In the genomic region with DNA sequence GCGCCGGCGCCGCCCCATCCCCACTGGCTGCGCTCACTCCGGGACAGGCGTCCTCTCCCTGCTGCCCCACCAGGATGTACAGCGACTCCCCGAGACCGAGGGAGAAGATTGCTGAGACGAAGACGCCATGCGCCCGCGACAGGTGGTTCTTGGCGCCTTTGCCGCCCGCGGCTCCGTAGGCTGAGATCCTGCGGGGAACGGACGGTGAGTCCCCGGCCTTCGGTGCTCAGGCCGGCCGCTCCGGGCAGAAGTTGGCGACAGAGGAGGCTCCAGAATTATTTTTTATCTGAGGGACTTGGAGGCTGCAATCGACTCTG, we compare ENCODE assay signal across 10 cellular contexts. TPM values are rescaled to one million over a fixed set of nuclear protein-coding genes. Genes with fewer than 3 reads are reported as not detected.
DNase-seq lines count a peak whose midpoint lies in the region; ATAC-seq, FAIRE-seq and TF ChIP-seq lines count a peak whose summit lies in the region.
"Had no signal": no experiment of that assay in that cellular context is flagged by ENCODE, and none has a peak within 500 bp of the region (broad histone marks: within the 10 kb centered on the region; RNA-seq: fewer than 3 reads in every experiment).

No MANE protein-coding gene starts in this region.

- DNase-seq in HepG2 (ENCODE audit: low spot score) = no peak
- DNase-seq in right lobe of liver = no peak
- DNase-seq in ascending aorta (ENCODE audit: low spot score in 2 of 2) = no peak
- DNase-seq in vagina (ENCODE audit: extremely low spot score in 2 of 2) = no peak
- DNase-seq in T1000 (lab: John Stamatoyannopoulos, UW) = no peak
- no peak for DNase-seq in SK-N-DZ (ENCODE audit: low spot score)
- DNase-seq in T-helper 9 cell = no peak

- BruUV-seq in HepG2 (replicated peaks; lab: Mats Ljungman, UMichigan) = no TSS peak

- intact Hi-C loops in HepG2 (cut with micrococcal nuclease; ENCODE audit: unreplicated experiment) = no loop called here
- intact Hi-C loops in right lobe of liver (cut with DNase I) = no loop called here
- intact Hi-C loops in ascending aorta (cut with DNase I) = loop anchor here (10.0 kb wide), 1 partner anchor 783 kb away; no protein-coding TSS in a partner anchor
- intact Hi-C loops in vagina (cut with DNase I) = no loop called here

- POLR2A ChIA-PET in HepG2 (lab: Yijun Ruan, JAX) = no interaction called here

- H3K27me3 ChIP-seq in HepG2 (ENCODE audit: control insufficient read depth in 1 of 2, insufficient read depth in 2 of 2, low read length in 2 of 2) (peaks cover 0 to 5% of the 10 kb centered on the region in 2 experiments; a peak in 1 of 5 replicates), right lobe of liver (peaks cover 0 to 10% of the 10 kb centered on the region in 2 donors), ascending aorta (peaks cover 17% of the 10 kb centered on the region), mucosa of rectum (ENCODE audit: control insufficient read depth in 2 of 2, insufficient read depth in 2 of 2, low read length in 2 of 2) (peaks cover 7 to 9% of the 10 kb centered on the region in 2 donors), vagina (peaks cover 5% of the 10 kb centered on the region)

- WGBS in HepG2 (ENCODE audit: low lambda C conversion rate) = 82% methylated on average over 24 of the region's 30 CpGs
- WGBS in right lobe of liver (ENCODE audit: insufficient coverage, low coverage, low lambda C conversion rate, missing lambda C conversion rate) = 2% methylated on average over 10 of the region's 30 CpGs

- CTCF ChIA-PET in HepG2 (lab: Yijun Ruan, JAX; ENCODE audit: low intra/inter-chr PET ratio, low total read pairs) = no interaction called here

- H3K27ac ChIP-seq in HepG2 (ENCODE audit: extremely low read length, insufficient read depth, low read length) (no peak overlapping the region), right lobe of liver (no peak overlapping the region), ascending aorta (no peak overlapping the region), mucosa of rectum (ENCODE audit: low read depth in 2 of 2, low read length in 2 of 2) (peak overlapping the region in 1 of 2 donors; percentile 29), vagina (no peak overlapping the region)

- no peak overlapping the region for H2AFZ ChIP-seq in HepG2 (ENCODE audit: low read length)

- H3K9me3 ChIP-seq in HepG2 (ENCODE audit: low read length) (no peaks in the 10 kb centered on the region), right lobe of liver (no peaks in the 10 kb centered on the region), ascending aorta (no peaks in the 10 kb centered on the region), mucosa of rectum (ENCODE audit: control insufficient read depth in 2 of 2, low read length in 2 of 2) (no peaks in the 10 kb centered on the region), vagina (no peaks in the 10 kb centered on the region)

- no peak for TF ChIP-seq CTCF in HepG2 (CRISPR knock-in tag; IDR thresholded peaks at IDR 0.05)
- TF ChIP-seq CTCF in right lobe of liver (IDR thresholded peaks at IDR 0.05) = no peak
- no peak for TF ChIP-seq CTCF in ascending aorta (IDR thresholded peaks at IDR 0.05)
- TF ChIP-seq CTCF in vagina (IDR thresholded peaks at IDR 0.05) = no peak

- no peak for FAIRE-seq in HepG2 (lab: Jason Lieb, UNC)
- FAIRE-seq: colon had no signal

- H3K36me3 ChIP-seq in HepG2 (replicated peaks in 1 of 2; ENCODE audit: control insufficient read depth in 1 of 2, insufficient read depth in 2 of 2, low read length in 2 of 2) (no peaks in the 10 kb centered on the region), right lobe of liver (no peaks in the 10 kb centered on the region), ascending aorta (no peaks in the 10 kb centered on the region), mucosa of rectum (ENCODE audit: control insufficient read depth in 2 of 2, insufficient read depth in 2 of 2, low read length in 2 of 2) (no peaks in the 10 kb centered on the region), vagina (no peaks in the 10 kb centered on the region)

- H3K4me3 ChIP-seq in HepG2 (replicated peaks in 1 of 3; ENCODE audit: insufficient read depth in 1 of 3, low read depth in 2 of 3, low read length in 3 of 3) (no peak overlapping the region; a peak in 1 of 6 replicates), right lobe of liver (peak overlapping the region in 1 of 3 donors; percentile 38), ascending aorta (peak overlapping the region; percentile 39 to 53), mucosa of rectum (ENCODE audit: low read length in 2 of 2) (peak overlapping the region; percentile 62 to 65), vagina (peak overlapping the region; percentile 35 to 40)

- peak; percentile 5 for ATAC-seq in HepG2
- ATAC-seq in right lobe of liver = no peak
- ATAC-seq: HCT116 had no signal

- H3K9ac ChIP-seq in HepG2 (ENCODE audit: insufficient read depth, low read depth, low read length) = no peak overlapping the region
- peak overlapping the region; percentile 32 to 74 for H3K9ac ChIP-seq in mucosa of rectum (ENCODE audit: low read depth in 1 of 2, low read length in 2 of 2)

- TF ChIP-seq EP300 in HepG2 (IDR thresholded peaks at IDR 0.05; ENCODE audit: low read depth in 2 of 2, low read length in 2 of 2) (no peak), HepG2 (CRISPR knock-in tag; IDR thresholded peaks at IDR 0.05; ENCODE audit: borderline replicate concordance) (no peak)

- peak overlapping the region; percentile 58 for H3K4me2 ChIP-seq in HepG2 (ENCODE audit: low read depth, low read length)

- H3K4me1 ChIP-seq in HepG2 (ENCODE audit: insufficient read depth, low read length) (0 out of 2 replicates have a peak, but pooled peaks cover 6% of the 10 kb centered on the region), right lobe of liver (peaks cover 0 to 23% (median 0%) of the 10 kb centered on the region in 4 donors), ascending aorta (peaks cover 4 to 17% of the 10 kb centered on the region in 2 donors), mucosa of rectum (ENCODE audit: control insufficient read depth in 2 of 2, insufficient read depth in 2 of 2, low read length in 2 of 2) (peaks cover 28 to 34% of the 10 kb centered on the region in 2 donors), vagina (peaks cover 32% of the 10 kb centered on the region)

- H4K20me1 ChIP-seq in HepG2 (ENCODE audit: insufficient read depth, low read length) = no peaks in the 10 kb centered on the region

- in situ Hi-C loops in HepG2 (cut with HindIII; ENCODE audit: extremely low pct_ligation_motif_present, low pct_unique_long_range_greater_than_20kb) = no loop called here

- no peak for TF ChIP-seq POLR2A in HepG2 (IDR thresholded peaks at IDR 0.05; ENCODE audit: insufficient read depth in 1 of 2, low read depth in 2 of 2, low read length in 2 of 2)
- TF ChIP-seq POLR2A in right lobe of liver (IDR thresholded peaks at IDR 0.05) = no peak
- no peak for TF ChIP-seq POLR2A in vagina (IDR thresholded peaks at IDR 0.05)

- H3K79me2 ChIP-seq in HepG2 (ENCODE audit: insufficient read depth, low read length) = no peaks in the 10 kb centered on the region

- no peak for TF ChIP-seq RAD21 in HepG2 (CRISPR knock-in tag; IDR thresholded peaks at IDR 0.05)

RNA-seq across cellular contexts. Expression of gene LTK, which starts 1.6 kb away (rescaled TPM):
- total RNA-seq in HepG2 (2016; rRNA removed; fragmentation: Illumina TruSeq; extraction: Trizol) (not detected in 2 replicates), right lobe of liver (1 to 10 TPM in 4 of 6 experiments, under 1 TPM in 2; 0.56 to 3.3 (median 1.8) TPM), ascending aorta (not detected), vagina (1.5 TPM)
- not detected in 2 replicates for total RNA-seq in HepG2 (2016; cell fraction: cytosol; rRNA removed; fragmentation: Illumina TruSeq; extraction: Trizol; ENCODE audit: low read depth)
- not detected in 2 replicates for total RNA-seq in HepG2 (2016; cell fraction: insoluble cytoplasmic fraction; rRNA removed; fragmentation: Illumina TruSeq; extraction: Trizol)
- not detected in 2 replicates for total RNA-seq in HepG2 (2016; cell fraction: membrane; rRNA removed; fragmentation: Illumina TruSeq; extraction: Trizol)
- 0.12 TPM in 1 of 2 replicates, not detected in the other for total RNA-seq in HepG2 (2016; cell fraction: nucleus; rRNA removed; fragmentation: Illumina TruSeq; extraction: Trizol)
- 0.01 and 0.05 TPM in 2 replicates for polyA plus RNA-seq in HepG2 (2011; rRNA removed)
- 0.05 TPM in 1 of 2 replicates, not detected in the other for polyA plus RNA-seq in HepG2 (2011; cell fraction: cytosol; rRNA removed)
- 0.63 and 0.68 TPM in 2 replicates for polyA plus RNA-seq in HepG2 (2011; cell fraction: nucleus; rRNA removed)
- polyA plus RNA-seq in HepG2 (2012) = 0.19 TPM in 1 of 2 replicates, not detected in the other
- polyA plus RNA-seq in HepG2 (2016; cell fraction: cytosol; fragmentation: Illumina TruSeq; extraction: Trizol; ENCODE audit: low read depth) = not detected in 2 replicates
- not detected in 2 replicates for polyA plus RNA-seq in HepG2 (2016; cell fraction: insoluble cytoplasmic fraction; fragmentation: Illumina TruSeq; extraction: Trizol; ENCODE audit: low read depth)
- not detected in 2 replicates for polyA plus RNA-seq in HepG2 (2016; cell fraction: membrane; fragmentation: Illumina TruSeq; extraction: Trizol; ENCODE audit: low read depth)
- not detected in 2 replicates for polyA plus RNA-seq in HepG2 (2016; cell fraction: nucleus; fragmentation: Illumina TruSeq; extraction: Trizol; ENCODE audit: insufficient read depth, low read depth)
- polyA minus RNA-seq in HepG2 (2011; rRNA and poly(A)+ RNA removed; ENCODE audit: low replicate concordance) = 0.37 TPM in 1 of 2 replicates, not detected in the other
- polyA minus RNA-seq in HepG2 (2011; cell fraction: cytosol; rRNA and poly(A)+ RNA removed) = not detected in 2 replicates
- polyA minus RNA-seq in HepG2 (2011; cell fraction: nucleus; rRNA and poly(A)+ RNA removed) = not detected in 2 replicates
- polyA plus RNA-seq in SK-N-DZ (2014; cell fraction: cytosol; rRNA removed) = 0.44 and 0.84 TPM in 2 replicates
- polyA plus RNA-seq in SK-N-DZ (2014; cell fraction: nucleus; rRNA removed) = 9.2 and 9.9 TPM in 2 replicates

RNA-seq across cellular contexts. Expression of gene ITPKA, which starts 18.4 kb away (rescaled TPM):
- total RNA-seq in HepG2 (2016; rRNA removed; fragmentation: Illumina TruSeq; extraction: Trizol) = 29.7 and 41.3 TPM in 2 replicates
- total RNA-seq in HepG2 (2016; cell fraction: cytosol; rRNA removed; fragmentation: Illumina TruSeq; extraction: Trizol; ENCODE audit: low read depth) = 18.2 and 21.9 TPM in 2 replicates
- 29.5 and 42.6 TPM in 2 replicates for total RNA-seq in HepG2 (2016; cell fraction: insoluble cytoplasmic fraction; rRNA removed; fragmentation: Illumina TruSeq; extraction: Trizol)
- 35.6 and 37.8 TPM in 2 replicates for total RNA-seq in HepG2 (2016; cell fraction: membrane; rRNA removed; fragmentation: Illumina TruSeq; extraction: Trizol)
- 20.4 and 24.5 TPM in 2 replicates for total RNA-seq in HepG2 (2016; cell fraction: nucleus; rRNA removed; fragmentation: Illumina TruSeq; extraction: Trizol)
- polyA plus RNA-seq in HepG2 (2011; rRNA removed) = 13.2 and 16.4 TPM in 2 replicates
- polyA plus RNA-seq in HepG2 (2011; cell fraction: cytosol; rRNA removed) = 16.8 and 21.5 TPM in 2 replicates
- 31.6 and 37.7 TPM in 2 replicates for polyA plus RNA-seq in HepG2 (2011; cell fraction: nucleus; rRNA removed)
- 11.4 and 12.0 TPM in 2 replicates for polyA plus RNA-seq in HepG2 (2012)
- polyA plus RNA-seq in HepG2 (2016; cell fraction: cytosol; fragmentation: Illumina TruSeq; extraction: Trizol; ENCODE audit: low read depth) = 20.8 and 23.5 TPM in 2 replicates
- 34.6 and 34.9 TPM in 2 replicates for polyA plus RNA-seq in HepG2 (2016; cell fraction: insoluble cytoplasmic fraction; fragmentation: Illumina TruSeq; extraction: Trizol; ENCODE audit: low read depth)
- polyA plus RNA-seq in HepG2 (2016; cell fraction: membrane; fragmentation: Illumina TruSeq; extraction: Trizol; ENCODE audit: low read depth) = 30.1 and 33.1 TPM in 2 replicates
- 50.2 and 55.6 TPM in 2 replicates for polyA plus RNA-seq in HepG2 (2016; cell fraction: nucleus; fragmentation: Illumina TruSeq; extraction: Trizol; ENCODE audit: insufficient read depth, low read depth)
- 1.6 and 25.3 TPM in 2 replicates for polyA minus RNA-seq in HepG2 (2011; rRNA and poly(A)+ RNA removed; ENCODE audit: low replicate concordance)
- 14.9 and 16.9 TPM in 2 replicates for polyA minus RNA-seq in HepG2 (2011; cell fraction: cytosol; rRNA and poly(A)+ RNA removed)
- polyA minus RNA-seq in HepG2 (2011; cell fraction: nucleus; rRNA and poly(A)+ RNA removed) = 6.8 and 9.9 TPM in 2 replicates
- total RNA-seq in right lobe of liver = 10 to 100 TPM in 2 of 6 experiments, 1 to 10 TPM in 1, under 1 TPM in 3; 0.60 to 15.5 (median 1.4) TPM
- not detected for total RNA-seq in ascending aorta
- not detected for total RNA-seq in vagina
- polyA plus RNA-seq in SK-N-DZ (2014; cell fraction: cytosol; rRNA removed) = 2.3 and 2.4 TPM in 2 replicates
- 3.8 and 7.2 TPM in 2 replicates for polyA plus RNA-seq in SK-N-DZ (2014; cell fraction: nucleus; rRNA removed)

RNA-seq across cellular contexts. Expression of gene RPAP1, which starts 32.0 kb away (rescaled TPM):
- 20.6 and 28.1 TPM in 2 replicates for total RNA-seq in HepG2 (2016; rRNA removed; fragmentation: Illumina TruSeq; extraction: Trizol)
- 2.9 and 4.8 TPM in 2 replicates for total RNA-seq in HepG2 (2016; cell fraction: cytosol; rRNA removed; fragmentation: Illumina TruSeq; extraction: Trizol; ENCODE audit: low read depth)
- 19.4 and 24.9 TPM in 2 replicates for total RNA-seq in HepG2 (2016; cell fraction: insoluble cytoplasmic fraction; rRNA removed; fragmentation: Illumina TruSeq; extraction: Trizol)
- 7.5 and 9.5 TPM in 2 replicates for total RNA-seq in HepG2 (2016; cell fraction: membrane; rRNA removed; fragmentation: Illumina TruSeq; extraction: Trizol)
- 20.1 and 24.6 TPM in 2 replicates for total RNA-seq in HepG2 (2016; cell fraction: nucleus; rRNA removed; fragmentation: Illumina TruSeq; extraction: Trizol)
- polyA plus RNA-seq in HepG2 (2011; rRNA removed) = 15.1 and 16.2 TPM in 2 replicates
- 7.0 and 9.8 TPM in 2 replicates for polyA plus RNA-seq in HepG2 (2011; cell fraction: cytosol; rRNA removed)
- 56.6 and 66.8 TPM in 2 replicates for polyA plus RNA-seq in HepG2 (2011; cell fraction: nucleus; rRNA removed)
- polyA plus RNA-seq in HepG2 (2012) = 26.5 TPM in 2 replicates
- polyA plus RNA-seq in HepG2 (2016; cell fraction: cytosol; fragmentation: Illumina TruSeq; extraction: Trizol; ENCODE audit: low read depth) = 2.1 and 2.5 TPM in 2 replicates
- 15.7 and 22.2 TPM in 2 replicates for polyA plus RNA-seq in HepG2 (2016; cell fraction: insoluble cytoplasmic fraction; fragmentation: Illumina TruSeq; extraction: Trizol; ENCODE audit: low read depth)
- polyA plus RNA-seq in HepG2 (2016; cell fraction: membrane; fragmentation: Illumina TruSeq; extraction: Trizol; ENCODE audit: low read depth) = 3.5 and 5.6 TPM in 2 replicates
- polyA plus RNA-seq in HepG2 (2016; cell fraction: nucleus; fragmentation: Illumina TruSeq; extraction: Trizol; ENCODE audit: insufficient read depth, low read depth) = 36.5 and 38.9 TPM in 2 replicates
- 24.4 and 46.4 TPM in 2 replicates for polyA minus RNA-seq in HepG2 (2011; rRNA and poly(A)+ RNA removed; ENCODE audit: low replicate concordance)
- polyA minus RNA-seq in HepG2 (2011; cell fraction: cytosol; rRNA and poly(A)+ RNA removed) = 13.8 and 16.5 TPM in 2 replicates
- 27.7 and 30.0 TPM in 2 replicates for polyA minus RNA-seq in HepG2 (2011; cell fraction: nucleus; rRNA and poly(A)+ RNA removed)
- 10 to 100 TPM; 13.9 to 20.8 (median 17.9) TPM for total RNA-seq in right lobe of liver
- 59.4 TPM for total RNA-seq in ascending aorta
- 19.9 TPM for total RNA-seq in vagina
- polyA plus RNA-seq in SK-N-DZ (2014; cell fraction: cytosol; rRNA removed) = 28.7 and 40.8 TPM in 2 replicates
- polyA plus RNA-seq in SK-N-DZ (2014; cell fraction: nucleus; rRNA removed) = 26.0 and 51.8 TPM in 2 replicates

RNA-seq across cellular contexts. Expression of gene TYRO3, which starts 47.0 kb away (rescaled TPM):
- total RNA-seq in HepG2 (2016; rRNA removed; fragmentation: Illumina TruSeq; extraction: Trizol) (12.4 and 24.0 TPM in 2 replicates), right lobe of liver (1 to 10 TPM; 1.1 to 2.9 (median 1.8) TPM), ascending aorta (7.0 TPM), vagina (13.3 TPM)
- 8.5 and 10.2 TPM in 2 replicates for total RNA-seq in HepG2 (2016; cell fraction: cytosol; rRNA removed; fragmentation: Illumina TruSeq; extraction: Trizol; ENCODE audit: low read depth)
- total RNA-seq in HepG2 (2016; cell fraction: insoluble cytoplasmic fraction; rRNA removed; fragmentation: Illumina TruSeq; extraction: Trizol) = 12.7 and 22.1 TPM in 2 replicates
- total RNA-seq in HepG2 (2016; cell fraction: membrane; rRNA removed; fragmentation: Illumina TruSeq; extraction: Trizol) = 13.7 and 17.0 TPM in 2 replicates
- 16.6 and 22.9 TPM in 2 replicates for total RNA-seq in HepG2 (2016; cell fraction: nucleus; rRNA removed; fragmentation: Illumina TruSeq; extraction: Trizol)
- polyA plus RNA-seq in HepG2 (2011; rRNA removed) = 43.6 and 48.0 TPM in 2 replicates
- polyA plus RNA-seq in HepG2 (2011; cell fraction: cytosol; rRNA removed) = 34.1 and 42.7 TPM in 2 replicates
- polyA plus RNA-seq in HepG2 (2011; cell fraction: nucleus; rRNA removed) = 45.0 and 51.9 TPM in 2 replicates
- polyA plus RNA-seq in HepG2 (2012) = 24.1 and 31.2 TPM in 2 replicates
- 3.8 and 5.0 TPM in 2 replicates for polyA plus RNA-seq in HepG2 (2016; cell fraction: cytosol; fragmentation: Illumina TruSeq; extraction: Trizol; ENCODE audit: low read depth)
- polyA plus RNA-seq in HepG2 (2016; cell fraction: insoluble cytoplasmic fraction; fragmentation: Illumina TruSeq; extraction: Trizol; ENCODE audit: low read depth) = 9.1 and 11.5 TPM in 2 replicates
- polyA plus RNA-seq in HepG2 (2016; cell fraction: membrane; fragmentation: Illumina TruSeq; extraction: Trizol; ENCODE audit: low read depth) = 8.9 and 12.0 TPM in 2 replicates
- 23.9 and 24.2 TPM in 2 replicates for polyA plus RNA-seq in HepG2 (2016; cell fraction: nucleus; fragmentation: Illumina TruSeq; extraction: Trizol; ENCODE audit: insufficient read depth, low read depth)
- polyA minus RNA-seq in HepG2 (2011; rRNA and poly(A)+ RNA removed; ENCODE audit: low replicate concordance) = 189 and 236 TPM in 2 replicates
- 48.4 and 49.0 TPM in 2 replicates for polyA minus RNA-seq in HepG2 (2011; cell fraction: cytosol; rRNA and poly(A)+ RNA removed)
- polyA minus RNA-seq in HepG2 (2011; cell fraction: nucleus; rRNA and poly(A)+ RNA removed) = 33.2 and 34.2 TPM in 2 replicates
- 16.3 and 17.9 TPM in 2 replicates for polyA plus RNA-seq in SK-N-DZ (2014; cell fraction: cytosol; rRNA removed)
- 17.2 and 21.0 TPM in 2 replicates for polyA plus RNA-seq in SK-N-DZ (2014; cell fraction: nucleus; rRNA removed)

Comparison
In these comparisons a context has a peak if more than half of its experiments do, and no peak if none do; other contexts are left out.
1. H3K4me3 ChIP-seq: peak in ascending aorta (2 of 2), mucosa of rectum (2 of 2) and vagina (2 of 2); none in HepG2 (0 of 3).